12 cellular contexts compared by ENCODE assay signal in genomic region chr2:211930331-211930730, GRCh38.
DNase-seq lines count a peak whose midpoint lies in the region; ATAC-seq and TF ChIP-seq lines count a peak whose summit lies in the region.
"Had no signal": no experiment of that assay in that cellular context is flagged by ENCODE, and none has a peak within 500 bp of the region (broad histone marks: within the 10 kb centered on the region; RNA-seq: fewer than 3 reads in every experiment).

No MANE protein-coding gene starts in this region.

- no peak overlapping the region for H3K27ac ChIP-seq in CD8-positive, alpha-beta T cell (ENCODE audit: low read depth, low read length)
- no peak overlapping the region for H3K27ac ChIP-seq in right cardiac atrium (ENCODE audit: low read length)
- H3K27ac ChIP-seq: 22Rv1 had no signal

- no peaks in the 10 kb centered on the region for H3K9me3 Mint-ChIP-seq in CD8-positive, alpha-beta T cell

- peak; percentile 78 for ATAC-seq in GM21423 (IDR thresholded peaks at IDR 0.05; ENCODE audit: unreplicated experiment)
- ATAC-seq in HG03139 (IDR thresholded peaks at IDR 0.05; ENCODE audit: unreplicated experiment): peak; percentile 87
- ATAC-seq in CD8-positive, alpha-beta T cell: no peak
- no peak for ATAC-seq in right cardiac atrium
- ATAC-seq: left colon had no signal

- H3K4me3 Mint-ChIP-seq in CD8-positive, alpha-beta T cell: no peak overlapping the region

- 33% methylated on average over 4 of the region's 4 CpGs for WGBS in right cardiac atrium

- intact Hi-C loops in CD8-positive, alpha-beta T cell (cut with DNase I, micrococcal nuclease): no loop called here
- intact Hi-C loops in right cardiac atrium (cut with DNase I): no loop called here

- H3K4me1 Mint-ChIP-seq in CD8-positive, alpha-beta T cell (ENCODE audit: low read depth): no peaks in the 10 kb centered on the region

- no peak for TF ChIP-seq CTCF in CD8-positive, alpha-beta T cell (IDR thresholded peaks at IDR 0.05)

- no peaks in the 10 kb centered on the region for H3K36me3 Mint-ChIP-seq in CD8-positive, alpha-beta T cell

- peak; percentile 4 for DNase-seq in DMS153 (lab: John Stamatoyannopoulos, UW)
- DNase-seq in DMS153 treated with DMSO at 0.1 percent for 48 hours (lab: John Stamatoyannopoulos, UW; ENCODE audit: unreplicated experiment): no peak
- DNase-seq in RPMI8226: peak; percentile 86
- DNase-seq in hypothalamus (lab: John Stamatoyannopoulos, UW): no peak
- DNase-seq in CD8-positive, alpha-beta T cell: no peak
- no peak for DNase-seq in right cardiac atrium
- DNase-seq: activated CD4-positive, alpha-beta T cell treated with anti-CD3 and anti-CD28 coated beads for 4 hours; left colon; OCI-M1 had no signal

- H3K27me3 ChIP-seq in CD8-positive, alpha-beta T cell (ENCODE audit: insufficient read depth, low read length): no peaks in the 10 kb centered on the region
- H3K27me3 ChIP-seq in right cardiac atrium (ENCODE audit: control insufficient read depth, insufficient read depth): no peaks in the 10 kb centered on the region

- H3K27ac Mint-ChIP-seq in CD8-positive, alpha-beta T cell: no peak overlapping the region

- no peaks in the 10 kb centered on the region for H3K4me1 ChIP-seq in CD8-positive, alpha-beta T cell (ENCODE audit: insufficient read depth, low read length)
- no peaks in the 10 kb centered on the region for H3K4me1 ChIP-seq in right cardiac atrium (ENCODE audit: control insufficient read depth, insufficient read depth, low read length)

- POLR2A ChIA-PET in CD8-positive, alpha-beta T cell (lab: Charles Lee): interaction anchor here (0.6 kb wide), 1 partner anchor 51 kb away, joined by 3 read pairs; no protein-coding TSS in a partner anchor

- H3K27me3 Mint-ChIP-seq in CD8-positive, alpha-beta T cell (ENCODE audit: low read depth): no peaks in the 10 kb centered on the region

- H3K9me3 ChIP-seq in CD8-positive, alpha-beta T cell (ENCODE audit: low read length): no peaks in the 10 kb centered on the region
- no peaks in the 10 kb centered on the region for H3K9me3 ChIP-seq in right cardiac atrium (ENCODE audit: control insufficient read depth, low read length)

- H3K36me3 ChIP-seq in CD8-positive, alpha-beta T cell (ENCODE audit: insufficient read depth, low read length): no peaks in the 10 kb centered on the region

- CTCF ChIA-PET in CD8-positive, alpha-beta T cell (lab: Charles Lee): no interaction called here

- H3K4me3 ChIP-seq in CD8-positive, alpha-beta T cell (ENCODE audit: low read depth, low read length): no peak overlapping the region
- H3K4me3 ChIP-seq in right cardiac atrium (ENCODE audit: low read length): no peak overlapping the region

Comparison
In these comparisons a context has a peak if more than half of its experiments do, and no peak if none do; other contexts are left out.
1. DNase-seq: peak in DMS153 (single experiment) and RPMI8226 (single experiment); none in DMS153 treated with DMSO at 0.1 percent for 48 hours (single experiment), hypothalamus (0 of 51), CD8-positive, alpha-beta T cell (0 of 7) and right cardiac atrium (0 of 3).
2. ATAC-seq: peak in GM21423 (single experiment) and HG03139 (single experiment); none in CD8-positive, alpha-beta T cell (single experiment) and right cardiac atrium (0 of 2).